ENCODE assay signal across 25 cellular contexts in genomic region chr10:95193856-95194431, GRCh38. TPM values are rescaled to one million over a fixed set of nuclear protein-coding genes. Genes with fewer than 3 reads are reported as not detected.
DNase-seq lines count a peak whose midpoint lies in the region; ATAC-seq, FAIRE-seq and TF ChIP-seq lines count a peak whose summit lies in the region.
"Had no signal": no experiment of that assay in that cellular context is flagged by ENCODE, and none has a peak within 500 bp of the region (broad histone marks: within the 10 kb centered on the region; RNA-seq: fewer than 3 reads in every experiment).

Gene ACSM6 (plus strand): TSS chr10:95194238. CDS start chr10:95194486, 248 bp downstream.

- H4K5ac ChIP-seq in H9 (ENCODE audit: insufficient read length, low read depth, low read length), result no peak within 1 kb of the TSS
- no peak within 1 kb of the TSS for H4K5ac ChIP-seq in H1 (ENCODE audit: insufficient read length, low read depth, low read length)

- FAIRE-seq in H1 (lab: Jason Lieb, UNC), result no peak
- no peak for FAIRE-seq in pancreas (lab: Jason Lieb, UNC)
- FAIRE-seq in GM12891 (lab: Jason Lieb, UNC), result no peak
- FAIRE-seq: A549, G401.6, GM19239, H54 had no signal

- H4K20me1 ChIP-seq in H9 (ENCODE audit: control insufficient read depth, insufficient read depth, insufficient read length) (no peaks in the 10 kb centered on the region), H1 (replicated peaks in 1 of 2; ENCODE audit: control insufficient read depth in 1 of 2, insufficient read depth in 2 of 2, low read length in 2 of 2) (no peaks in the 10 kb centered on the region)
- H4K20me1 ChIP-seq: BLaER1 treated with 17β-estradiol and CSF1 and Interleukin-3, amounts not matched to agents 10 nM and 100 nM had no signal

- H4K8ac ChIP-seq in H9 (replicated peaks; ENCODE audit: insufficient read length, low read depth, low read length) (no peak within 1 kb of the TSS), H1 (ENCODE audit: extremely low read depth, insufficient read depth, low read length) (no peak within 1 kb of the TSS)

- H3T11ph ChIP-seq in H9 (ENCODE audit: low read length), result no peak within 1 kb of the TSS

- H3K36me3 ChIP-seq in H1 (ENCODE audit: control insufficient read depth in 2 of 4, insufficient read depth in 4 of 4, low read length in 3 of 4) (no peaks in the 10 kb centered on the region), pancreas (no peaks in the 10 kb centered on the region), thymus (ENCODE audit: control insufficient read depth, insufficient read depth) (no peaks in the 10 kb centered on the region)
- H3K36me3 ChIP-seq: BE2C; BLaER1 treated with 17β-estradiol and CSF1 and Interleukin-3, amounts not matched to agents 10 nM and 100 nM had no signal

- H3K9me3 ChIP-seq in H9 (ENCODE audit: control insufficient read depth, low read depth, low read length), result no peaks in the 10 kb centered on the region
- no peaks in the 10 kb centered on the region for H3K9me3 ChIP-seq in H1 (ENCODE audit: insufficient read depth in 2 of 2, low read depth in 1 of 2, low read length in 1 of 2)
- H3K9me3 ChIP-seq in pancreas, result no peaks in the 10 kb centered on the region
- H3K9me3 ChIP-seq in thymus (ENCODE audit: control insufficient read depth), result no peaks in the 10 kb centered on the region
- H3K9me3 ChIP-seq: A549, BE2C had no signal

- TF ChIP-seq POLR2A in H1 (IDR thresholded peaks at IDR 0.05; ENCODE audit: control extremely low read depth in 1 of 2, low read depth in 2 of 2, low read length in 2 of 2), result no peak
- TF ChIP-seq POLR2A in GM12891 (IDR thresholded peaks at IDR 0.05; ENCODE audit: low read depth, low read length), result no peak

- CTCF ChIA-PET in H1 (lab: Charles Lee; ENCODE audit: partially characterized antibody), result interaction anchor here (0.6 to 2.2 kb wide), 4 partner anchors 18 to 61 kb away, joined by 3 to 13 read pairs (median 4); no protein-coding TSS in a partner anchor

- peaks cover 0 to 5% (median 3%) of the 10 kb centered on the region in 3 experiments; a peak in 5 of 7 replicates for H3K36me3 Mint-ChIP-seq in H9 (ENCODE audit: insufficient read depth in 1 of 3, low read depth in 3 of 3)
- H3K36me3 Mint-ChIP-seq: CD14-positive monocyte; CD8-positive, alpha-beta memory T cell had no signal

- H3K4me1 ChIP-seq in H9 (ENCODE audit: insufficient read depth, low read length), result peaks cover 6% of the 10 kb centered on the region; the same call in 1 of the 2 replicates
- H3K4me1 ChIP-seq in H1 (replicated peaks in 1 of 4; ENCODE audit: control insufficient read depth in 3 of 4, insufficient read depth in 4 of 4, low read length in 3 of 4), result peaks cover 2 to 9% (median 6%) of the 10 kb centered on the region in 4 experiments; a peak in 4 of 7 replicates
- peaks cover 8 to 16% (median 11%) of the 10 kb centered on the region in 3 donors for H3K4me1 ChIP-seq in pancreas
- peaks cover 4% of the 10 kb centered on the region for H3K4me1 ChIP-seq in thymus (ENCODE audit: control insufficient read depth, insufficient read depth, low read length)
- H3K4me1 ChIP-seq: A549; BE2C; BLaER1 treated with 17β-estradiol and CSF1 and Interleukin-3, amounts not matched to agents 10 nM and 100 nM had no signal

- H3K23me2 ChIP-seq in H9 (ENCODE audit: insufficient read length, low read depth, low read length, poor library complexity, severe bottlenecking) (no peaks in the 10 kb centered on the region), H1 (ENCODE audit: low read depth, low read length) (no peaks in the 10 kb centered on the region)

- no peak for TF ChIP-seq CTCF in H9 (conservative IDR thresholded peaks at IDR 0.05)
- no peak for TF ChIP-seq CTCF in H1 (IDR thresholded peaks at IDR 0.05; ENCODE audit: control extremely low read depth in 1 of 3, insufficient read depth in 1 of 3, low read depth in 1 of 3, low read length in 3 of 3)
- no peak for TF ChIP-seq CTCF in pancreas (IDR thresholded peaks at IDR 0.05)

- ATAC-seq in pancreas, result peak; percentile 80 to 92 (median 82)
- ATAC-seq in HG03196 (IDR thresholded peaks at IDR 0.05; ENCODE audit: unreplicated experiment), result no peak
- no peak for ATAC-seq in GM21528 (IDR thresholded peaks at IDR 0.05; ENCODE audit: low FRiP score, unreplicated experiment)
- ATAC-seq: A549, GM23338 had no signal

- H2BK15ac ChIP-seq in H9 (ENCODE audit: low read depth, low read length) (no peak within 1 kb of the TSS), H1 (ENCODE audit: low read length) (0 out of 2 replicates have a peak within 1 kb of the TSS, but pooled peaks have one; percentile 23)

- no peak within 1 kb of the TSS for H3K14ac ChIP-seq in H9 (ENCODE audit: insufficient read depth, low read length)
- no peak within 1 kb of the TSS for H3K14ac ChIP-seq in H1 (ENCODE audit: insufficient read length)

- H3K4me2 ChIP-seq in H9 (ENCODE audit: insufficient read depth, insufficient read length, low read length), result no peak within 1 kb of the TSS
- H3K4me2 ChIP-seq in H1 (ENCODE audit: insufficient read depth in 1 of 2, low read depth in 2 of 2, low read length in 2 of 2), result no peak within 1 kb of the TSS
- H3K4me2 ChIP-seq: A549; BLaER1 treated with 17β-estradiol and CSF1 and Interleukin-3, amounts not matched to agents 10 nM and 100 nM; GM23338 had no signal

- no peak within 1 kb of the TSS for H2AK5ac ChIP-seq in H9 (ENCODE audit: insufficient read length, low read length)
- H2AK5ac ChIP-seq in H1 (ENCODE audit: low read depth, low read length), result no peak within 1 kb of the TSS

- H3K79me2 ChIP-seq in H9 (ENCODE audit: insufficient read depth, low read length) (no peaks in the 10 kb centered on the region), H1 (ENCODE audit: control insufficient read depth in 1 of 2, insufficient read depth in 2 of 2, low read length in 2 of 2) (no peaks in the 10 kb centered on the region)

- H3K9me3 Mint-ChIP-seq in H9, result peaks cover 0 to 3% of the 10 kb centered on the region in 2 experiments; a peak in 3 of 5 replicates
- H3K9me3 Mint-ChIP-seq: CD4-positive, alpha-beta T cell; GM23338 had no signal

- H3K27ac ChIP-seq in H9 (ENCODE audit: insufficient read length, low read depth, low read length) (no peak within 1 kb of the TSS), H1 (ENCODE audit: low read depth, low read length) (no peak within 1 kb of the TSS), pancreas (peak within 1 kb of the TSS; percentile 15 to 37 (median 16)), thymus (ENCODE audit: low read depth) (peak within 1 kb of the TSS; percentile 38)
- H3K27ac ChIP-seq: A549; BLaER1 treated with 17β-estradiol and CSF1 and Interleukin-3, amounts not matched to agents 10 nM and 100 nM had no signal

- H2BK120ac ChIP-seq in H9 (ENCODE audit: low read depth, low read length, poor library complexity, severe bottlenecking) (no peak within 1 kb of the TSS), H1 (replicated peaks; ENCODE audit: low read depth, low read length) (peak within 1 kb of the TSS; percentile 43)

- H4K91ac ChIP-seq in H9 (ENCODE audit: insufficient read length, low read depth, low read length) (no peak within 1 kb of the TSS), H1 (replicated peaks; ENCODE audit: insufficient read length, low read length) (peak within 1 kb of the TSS; percentile 72)

- H3K23ac ChIP-seq in H9 (ENCODE audit: insufficient read length, low read depth, low read length) (no peak within 1 kb of the TSS), H1 (ENCODE audit: insufficient read length) (no peak within 1 kb of the TSS)

- H2AFZ ChIP-seq in H9 (ENCODE audit: low read length) (no peak within 1 kb of the TSS), H1 (ENCODE audit: low read length) (no peak within 1 kb of the TSS)
- H2AFZ ChIP-seq: GM23338 had no signal

- WGBS in H9 (ENCODE audit: extremely low coverage, insufficient read length, low lambda C conversion rate), result no CpG with 5 or more reads among the region's 1 CpG
- 85% methylated on average over 1 of the region's 1 CpG; no CpG with 5 or more reads in 1 of the 2 experiments for WGBS in H1 (ENCODE audit: extremely low coverage in 1 of 2, insufficient coverage in 1 of 2, insufficient read length in 1 of 2, insufficient replicate concordance in 2 of 2, low coverage in 1 of 2, low lambda C conversion rate in 2 of 2, missing lambda C conversion rate in 1 of 2), 2 experiments
- WGBS in pancreas, 2 donors, result 47 to 53% methylated on average over 1 of the region's 1 CpG
- 43% methylated on average over 1 of the region's 1 CpG for WGBS in thymus

- H3K9ac ChIP-seq in H9 (ENCODE audit: extremely low read depth, insufficient read length, low read length), result no peak within 1 kb of the TSS
- H3K9ac ChIP-seq in H1 (replicated peaks in 1 of 4; ENCODE audit: extremely low read depth in 1 of 4, low read depth in 3 of 4, low read length in 3 of 4), result no peak within 1 kb of the TSS
- H3K9ac ChIP-seq: BLaER1 treated with 17β-estradiol and CSF1 and Interleukin-3, amounts not matched to agents 10 nM and 100 nM had no signal

- no peak within 1 kb of the TSS for H2BK20ac ChIP-seq in H9 (ENCODE audit: low read depth, low read length, poor library complexity, severe bottlenecking)
- H2BK20ac ChIP-seq in H1 (ENCODE audit: low read length), result peak within 1 kb of the TSS; percentile 96

- no peaks in the 10 kb centered on the region for H3K27me3 Mint-ChIP-seq in H9 (ENCODE audit: low read depth)

- no peak for TF ChIP-seq EP300 in H1 (IDR thresholded peaks at IDR 0.05; ENCODE audit: borderline replicate concordance in 1 of 2, low read depth in 2 of 2, low read length in 2 of 2)

- peaks cover 24 to 31% of the 10 kb centered on the region in 2 experiments for H3K4me1 Mint-ChIP-seq in H9
- H3K4me1 Mint-ChIP-seq: CD14-positive monocyte; CD8-positive, alpha-beta memory T cell had no signal

- H3K27me3 ChIP-seq in H9 (ENCODE audit: insufficient read depth, low read length) (no peaks in the 10 kb centered on the region), H1 (replicated peaks in 1 of 4; ENCODE audit: control insufficient read depth in 3 of 4, extremely low read depth in 1 of 4, insufficient read depth in 3 of 4, low read length in 3 of 4) (no peaks in the 10 kb centered on the region; a peak in 1 of 7 replicates), pancreas (no peaks in the 10 kb centered on the region), thymus (ENCODE audit: control insufficient read depth, insufficient read depth) (no peaks in the 10 kb centered on the region)
- H3K27me3 ChIP-seq: BE2C; BLaER1 treated with 17β-estradiol and CSF1 and Interleukin-3, amounts not matched to agents 10 nM and 100 nM had no signal

- POLR2A ChIA-PET in H1 (lab: Charles Lee; ENCODE audit: partially characterized antibody), result interaction anchor here (1.4 kb wide), 1 partner anchor 39 kb away, joined by 5 read pairs; no protein-coding TSS in a partner anchor

- no peak within 1 kb of the TSS for H3K4me3 Mint-ChIP-seq in H9
- H3K4me3 Mint-ChIP-seq: CD14-positive monocyte; CD4-positive, alpha-beta T cell; CD8-positive, alpha-beta memory T cell; GM23338 had no signal

- H3K79me1 ChIP-seq in H9 (ENCODE audit: insufficient read depth, low read depth, low read length, poor library complexity, severe bottlenecking) (no peaks in the 10 kb centered on the region), H1 (ENCODE audit: low read depth, low read length) (no peaks in the 10 kb centered on the region)

- H3K4me3 ChIP-seq in H1 (ENCODE audit: extremely low read depth in 1 of 4, insufficient read depth in 2 of 4, low read depth in 3 of 4, low read length in 4 of 4), result no peak within 1 kb of the TSS
- peak within 1 kb of the TSS in 2 of 4 donors; percentile 17 to 22 for H3K4me3 ChIP-seq in pancreas
- no peak within 1 kb of the TSS for H3K4me3 ChIP-seq in thymus (ENCODE audit: low read length)
- H3K4me3 ChIP-seq: A549; BLaER1 treated with 17β-estradiol and CSF1 and Interleukin-3, amounts not matched to agents 10 nM and 100 nM; GM23338 had no signal

- intact Hi-C loops in pancreas (cut with DNase I), result no loop called here

- H3K18ac ChIP-seq in H9 (ENCODE audit: insufficient read length, low read depth, low read length), result no peak within 1 kb of the TSS
- H3K18ac ChIP-seq in H1 (ENCODE audit: extremely low read depth, low read length), result peak within 1 kb of the TSS; percentile 49

- DNase-seq in H9, result no peak
- no peak for DNase-seq in H1 (ENCODE audit: low read depth in 1 of 2, low spot score in 2 of 2)
- DNase-seq in pancreas, result peak in 4 of 6 donors; percentile 19 to 61 (median 20)
- no peak for DNase-seq in DMS79 (lab: John Stamatoyannopoulos, UW)
- no peak for DNase-seq in GM12891 (ENCODE audit: insufficient read length, low spot score)
- DNase-seq: 8988T; ACHN; AML-193; BE2C; Calu3; CD4-positive, alpha-beta T cell; CD8-positive, alpha-beta memory T cell; DMS53; DND-41; HCEC 1CT had no signal

- H3K4ac ChIP-seq in H9 (ENCODE audit: low read depth, low read length) (no peak within 1 kb of the TSS), H1 (replicated peaks; ENCODE audit: insufficient read length, low read depth, low read length) (no peak within 1 kb of the TSS)

- no peak within 1 kb of the TSS for H3K56ac ChIP-seq in H9 (ENCODE audit: insufficient read length, low read depth, low read length)
- H3K56ac ChIP-seq in H1 (replicated peaks; ENCODE audit: insufficient read length, low read depth, low read length), result no peak within 1 kb of the TSS

- H2BK12ac ChIP-seq in H9 (ENCODE audit: insufficient read length, low read depth, low read length) (no peak within 1 kb of the TSS), H1 (ENCODE audit: low read depth, low read length) (peak within 1 kb of the TSS; percentile 64; the same call in 1 of the 2 replicates)

- H2BK5ac ChIP-seq in H9 (ENCODE audit: insufficient read length, low read length) (no peak within 1 kb of the TSS), H1 (ENCODE audit: low read depth, low read length) (no peak within 1 kb of the TSS)

- H3K27ac Mint-ChIP-seq in H9, result peak within 1 kb of the TSS in 2 of 3 experiments; percentile 1 to 37; a peak in 2 of 7 replicates
- H3K27ac Mint-ChIP-seq: CD14-positive monocyte; CD4-positive, alpha-beta T cell; CD8-positive, alpha-beta memory T cell; GM23338 had no signal

- TF ChIP-seq RAD21 in H1 (IDR thresholded peaks at IDR 0.05 in 1 of 2, conservative IDR thresholded peaks at IDR 0.05 in 1 of 2; ENCODE audit: low read depth in 2 of 2, low read length in 2 of 2), result no peak

RNA-seq across cellular contexts. Expression of gene ACSM6, which starts in this region (rescaled TPM):
- total RNA-seq in H9 (2021) (0.18 TPM in 1 of 2 replicates, not detected in the other), pancreas (1 to 10 TPM in 5 of 6 donors, under 1 TPM in 1; 0.51 to 4.3 (median 1.8) TPM)
- total RNA-seq in H1 (2021; fragmentation: NEBNext Ultra II Directional; extraction: Animal tissue kit (Norgen Biotek cat#: 25700)), result 0.27 TPM in 1 of 2 replicates, not detected in the other
- polyA plus RNA-seq in H1 (2011; rRNA removed) (0.30 and 0.33 TPM in 2 replicates), pancreas (1 to 10 TPM in 1 of 2 donors, under 1 TPM in 1; 0.87 to 1.6 TPM), thymus (0.96 TPM)
- 0.28 TPM for polyA plus RNA-seq in H1 (2011; cell fraction: cytosol; rRNA removed)
- polyA plus RNA-seq in H1 (2011; cell fraction: nucleus; rRNA removed), result 0.34 TPM
- 0.11 to 0.14 TPM (median 0.13 TPM) in 3 of 4 replicates, not detected in the other for polyA plus RNA-seq in H1 (2012, experiment 1 of 2)
- polyA plus RNA-seq in H1 (2012, experiment 2 of 2), result not detected
- 0.20 TPM for polyA plus RNA-seq in H1 (2013, experiment 1 of 2)
- 0.18 TPM for polyA plus RNA-seq in H1 (2013, experiment 2 of 2)
- 0.41 TPM in 1 of 2 replicates, not detected in the other for polyA minus RNA-seq in H1 (2011; rRNA and poly(A)+ RNA removed)
- polyA minus RNA-seq in H1 (2011; cell fraction: cytosol; rRNA and poly(A)+ RNA removed), result not detected
- not detected for polyA minus RNA-seq in H1 (2011; cell fraction: nucleus; rRNA and poly(A)+ RNA removed)
- polyA plus RNA-seq in GM12891 (2012; ENCODE audit: low read depth, missing spikeins), result not detected
- total RNA-seq: Calu3; CD4-positive, alpha-beta T cell; CD8-positive, alpha-beta memory T cell; GM23338 had no signal
- polyA plus RNA-seq: A549; CD14-positive monocyte; CD8-positive, alpha-beta memory T cell had no signal

Comparison
In these comparisons a context has a peak if more than half of its experiments do, and no peak if none do; other contexts are left out.
1. DNase-seq: peak in pancreas (4 of 6); none in H9 (single experiment), H1 (0 of 2), DMS79 (single experiment) and GM12891 (single experiment).
2. H3K27ac ChIP-seq: peak in pancreas (4 of 4) and thymus (single experiment); none in H9 (single experiment) and H1 (single experiment).
3. ATAC-seq: peak in pancreas (4 of 4); none in HG03196 (single experiment) and GM21528 (single experiment).